In genomic region chr15:80588801-80589200, GRCh38 we compare ENCODE assay signal across 11 cellular contexts.
DNase-seq lines count a peak whose midpoint lies in the region; ATAC-seq, FAIRE-seq and TF ChIP-seq lines count a peak whose summit lies in the region.
"Had no signal": no experiment of that assay in that cellular context is flagged by ENCODE, and none has a peak within 500 bp of the region (broad histone marks: within the 10 kb centered on the region; RNA-seq: fewer than 3 reads in every experiment).

No MANE protein-coding gene starts in this region.

- H2AFZ ChIP-seq in endothelial cell of umbilical vein (ENCODE audit: low read depth, low read length): no peak overlapping the region

- peak overlapping the region; percentile 59 for H3K9ac ChIP-seq in endothelial cell of umbilical vein (replicated peaks; ENCODE audit: extremely low read depth, insufficient read depth, low read length)

- FAIRE-seq in RCC 7860 (lab: Jason Lieb, UNC) (no peak), endothelial cell of umbilical vein (lab: Jason Lieb, UNC) (peak; percentile 99)

- peak in 2 of 4 donors; percentile 6 to 19 for TF ChIP-seq EP300 in upper lobe of left lung (IDR thresholded peaks at IDR 0.05)

- BruUV-seq in endothelial cell of umbilical vein (replicated peaks; lab: Mats Ljungman, UMichigan): no TSS peak

- CTCF ChIA-PET in endothelial cell of umbilical vein (lab: Charles Lee): interaction anchor here (1.0 to 1.4 kb wide), 5 partner anchors 9 to 191 kb away, joined by 3 to 7 read pairs (median 5); partner anchors contain the start of gene CEMIP

- no peaks in the 10 kb centered on the region for H3K79me2 ChIP-seq in endothelial cell of umbilical vein (ENCODE audit: control insufficient read depth, insufficient read depth, low read length)

- no peak for ATAC-seq in upper lobe of left lung (ENCODE audit: low FRiP score in 2 of 2)
- ATAC-seq: stimulated activated memory B cell treated with anti-CD40 and anti-IgM and Interleukin-4, amounts not matched to agents 10 μg/mL and 1 μg/mL and 100 μg/mL, for 72 hours had no signal

- TF ChIP-seq POLR2A in endothelial cell of umbilical vein (IDR thresholded peaks at IDR 0.05; ENCODE audit: low read depth, low read length): peak; percentile 28
- TF ChIP-seq POLR2A in upper lobe of left lung (IDR thresholded peaks at IDR 0.05): no peak

- H3K4me3 ChIP-seq in endothelial cell of umbilical vein (replicated peaks in 1 of 3; ENCODE audit: insufficient read depth in 1 of 3, low read depth in 1 of 3, low read length in 3 of 3) (peak overlapping the region in 1 of 3 experiments; percentile 10), upper lobe of left lung (no peak overlapping the region)

- DNase-seq in GM04504 (ENCODE audit: low read depth): peak; percentile 62
- peak; percentile 44 for DNase-seq in RCC 7860 (ENCODE audit: low spot score)
- peak; percentile 90 for DNase-seq in endothelial cell of umbilical vein (ENCODE audit: low read depth, low spot score)
- peak; percentile 62 for DNase-seq in renal cortical epithelial cell (ENCODE audit: low read depth)
- no peak for DNase-seq in activated CD8-positive, alpha-beta memory T cell treated with anti-CD3 and anti-CD28 coated beads, Interleukin-2, amount 50 U/mL, for 48 hours
- no peak for DNase-seq in D341Med (ENCODE audit: low spot score)
- DNase-seq in activated CD8-positive, alpha-beta memory T cell treated with anti-CD3 and anti-CD28 coated beads, Interleukin-2, amount 50 U/mL, for 4 hours: no peak
- no peak for DNase-seq in upper lobe of left lung
- DNase-seq: glutamatergic neuron had no signal

- no peaks in the 10 kb centered on the region for H3K9me1 ChIP-seq in endothelial cell of umbilical vein (replicated peaks; ENCODE audit: control insufficient read depth, extremely low read depth, insufficient read depth, low read length)

- TF ChIP-seq CTCF in endothelial cell of umbilical vein (IDR thresholded peaks at IDR 0.05; ENCODE audit: extremely low read depth in 1 of 2, insufficient read depth in 1 of 2, low read depth in 1 of 2, low read length in 2 of 2) (no peak), upper lobe of left lung (IDR thresholded peaks at IDR 0.05) (no peak)

- H3K36me3 ChIP-seq in endothelial cell of umbilical vein (ENCODE audit: control insufficient read depth in 2 of 2, extremely low read depth in 1 of 2, insufficient read depth in 2 of 2, low read length in 2 of 2) (no peaks in the 10 kb centered on the region), upper lobe of left lung (no peaks in the 10 kb centered on the region)

- H3K9me3 ChIP-seq in endothelial cell of umbilical vein (replicated peaks; ENCODE audit: control insufficient read depth, insufficient read depth, low read length) (no peaks in the 10 kb centered on the region), upper lobe of left lung (no peaks in the 10 kb centered on the region)

- H3K4me2 ChIP-seq in endothelial cell of umbilical vein (ENCODE audit: insufficient read depth, low read length): peak overlapping the region; percentile 47

- peak overlapping the region; percentile 83 for H3K27ac ChIP-seq in endothelial cell of umbilical vein (ENCODE audit: insufficient read depth, low read depth, low read length)
- no peak overlapping the region for H3K27ac ChIP-seq in upper lobe of left lung
- H3K27ac ChIP-seq: HL-60 had no signal

- intact Hi-C loops in endothelial cell of umbilical vein (cut with micrococcal nuclease): loop anchor here (1.0 to 5.0 kb wide), 5 partner anchors 10 to 188 kb away; partner anchors contain the start of gene CEMIP

- no peaks in the 10 kb centered on the region for H3K27me3 ChIP-seq in endothelial cell of umbilical vein (ENCODE audit: control insufficient read depth in 2 of 2, insufficient read depth in 2 of 2, low read length in 2 of 2)
- no peaks in the 10 kb centered on the region for H3K27me3 ChIP-seq in upper lobe of left lung

- POLR2A ChIA-PET in endothelial cell of umbilical vein (lab: Charles Lee): interaction anchor here (0.9 to 1.0 kb wide), 2 partner anchors 8 to 32 kb away, joined by 3 read pairs; no protein-coding TSS in a partner anchor

- no peaks in the 10 kb centered on the region for H4K20me1 ChIP-seq in endothelial cell of umbilical vein (replicated peaks; ENCODE audit: control insufficient read depth, extremely low read depth, insufficient read depth, low read length)

- dilution Hi-C loops in endothelial cell of umbilical vein (cut with MboI; ENCODE audit: extremely low pct_ligation_motif_present, low sequenced_read_pairs): no loop called here

- peaks cover 29% of the 10 kb centered on the region for H3K4me1 ChIP-seq in endothelial cell of umbilical vein (ENCODE audit: control insufficient read depth, extremely low read depth, insufficient read depth, low read length)
- peaks cover 0 to 5% (median 0%) of the 10 kb centered on the region in 4 donors for H3K4me1 ChIP-seq in upper lobe of left lung

- WGBS in upper lobe of left lung, 2 donors: 64 to 65% methylated on average over 6 of the region's 6 CpGs

TF ChIP-seq in endothelial cell of umbilical vein, 7 proteins besides CTCF, POLR2A, EP300 and RAD21:
- TF ChIP-seq POLR2AphosphoS5 (IDR thresholded peaks at IDR 0.05; ENCODE audit: insufficient read depth, low read depth, low read length): peak; percentile 91
- no peak for TF ChIP-seq EZH2 (IDR thresholded peaks at IDR 0.05; ENCODE audit: borderline replicate concordance, low read depth, low read length, severe bottlenecking)
- TF ChIP-seq MYC (IDR thresholded peaks at IDR 0.05; ENCODE audit: low read depth, low read length): no peak
- TF ChIP-seq MAX (IDR thresholded peaks at IDR 0.05; ENCODE audit: insufficient read depth, insufficient read length): no peak
- peak; percentile 98 for TF ChIP-seq GATA2 (IDR thresholded peaks at IDR 0.05; ENCODE audit: insufficient read depth, insufficient read length, low read depth, low read length)
- TF ChIP-seq JUN (IDR thresholded peaks at IDR 0.05; ENCODE audit: borderline replicate concordance, insufficient read depth, insufficient read length, low read depth): peak; percentile 99
- peak; percentile 100 for TF ChIP-seq FOS (IDR thresholded peaks at IDR 0.05; ENCODE audit: borderline replicate concordance, insufficient read depth, low read length)

Comparison
In these comparisons a context has a peak if more than half of its experiments do, and no peak if none do; other contexts are left out.
1. DNase-seq: peak in GM04504 (single experiment), RCC 7860 (single experiment), endothelial cell of umbilical vein (single experiment) and renal cortical epithelial cell (single experiment); none in activated CD8-positive, alpha-beta memory T cell treated with anti-CD3 and anti-CD28 coated beads, Interleukin-2, amount 50 U/mL, for 48 hours (single experiment), D341Med (single experiment), activated CD8-positive, alpha-beta memory T cell treated with anti-CD3 and anti-CD28 coated beads, Interleukin-2, amount 50 U/mL, for 4 hours (single experiment) and upper lobe of left lung (0 of 2).